Comparison of ENCODE assay signal across 8 cellular contexts in the genomic region with DNA sequence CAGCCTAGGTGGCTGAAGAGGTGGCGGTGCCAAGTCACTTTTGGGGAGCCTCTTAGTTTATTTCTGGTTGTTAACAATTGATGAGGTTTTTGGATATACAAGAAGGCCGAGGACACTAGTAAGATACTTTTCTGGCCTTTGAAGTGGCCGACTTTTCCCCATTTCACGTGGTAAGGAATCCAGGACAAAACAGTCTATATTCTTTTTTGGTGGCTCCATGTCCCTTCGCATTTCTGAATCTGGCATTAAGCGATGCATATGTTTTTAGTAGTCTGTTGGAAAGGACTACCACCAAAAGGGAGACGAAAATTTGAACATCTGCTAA. TPM values are rescaled to one million over a fixed set of nuclear protein-coding genes. Genes with fewer than 3 reads are reported as not detected.
A peak's percentile ranks its signal among the peaks of the same experiment; 100 is the strongest.
DNase-seq lines count a peak whose midpoint lies in the region; ATAC-seq and TF ChIP-seq lines count a peak whose summit lies in the region.

No MANE protein-coding gene starts in this region.

- WGBS in neuronal stem cell (ENCODE audit: extremely low coverage in 2 of 2, insufficient read length in 2 of 2, insufficient replicate concordance in 1 of 2), 2 donors: no CpG with 5 or more reads among the region's 7 CpGs

- H3K4me1 Mint-ChIP-seq in CD14-positive monocyte: peaks cover 27% of the 10 kb centered on the region

- peak overlapping the region; percentile 96 for H3K18ac ChIP-seq in neuronal stem cell (ENCODE audit: low read length)

- peaks cover 9% of the 10 kb centered on the region for H3K79me1 ChIP-seq in neuronal stem cell (ENCODE audit: low read depth, low read length)

- H3K9me3 Mint-ChIP-seq in CD14-positive monocyte: peaks cover 0 to 3% (median 0%) of the 10 kb centered on the region in 7 donors

- H4K8ac ChIP-seq in neuronal stem cell (ENCODE audit: low read depth, low read length): no peak overlapping the region

- DNase-seq in CD14-positive monocyte (ENCODE audit: low spot score): no peak
- no peak for DNase-seq in MM.1S
- DNase-seq in effector memory CD4-positive, alpha-beta T cell: no peak
- no peak for DNase-seq in neuronal stem cell (ENCODE audit: low spot score)
- DNase-seq in DMS 273 (lab: John Stamatoyannopoulos, UW; ENCODE audit: unreplicated experiment): no peak
- no peak for DNase-seq in H4 (ENCODE audit: low spot score)
- no peak for DNase-seq in SW480 (ENCODE audit: low spot score)

- no peak overlapping the region for H4K91ac ChIP-seq in neuronal stem cell (ENCODE audit: low read depth, low read length, poor library complexity)

- H3K27ac ChIP-seq in MM.1S (ENCODE audit: low read length) (no peak overlapping the region), neuronal stem cell (replicated peaks; ENCODE audit: low read length) (no peak overlapping the region)
- peak overlapping the region; percentile 59 for H3K27ac ChIP-seq in effector memory CD4-positive, alpha-beta T cell (ENCODE audit: insufficient read depth, low read length, poor library complexity, severe bottlenecking)

- H3K4me1 ChIP-seq in MM.1S (ENCODE audit: low read length) (peaks cover 11% of the 10 kb centered on the region), neuronal stem cell (ENCODE audit: control insufficient read depth in 2 of 2, insufficient read depth in 1 of 2, low read depth in 1 of 2, low read length in 2 of 2) (peaks cover 3 to 23% of the 10 kb centered on the region in 2 donors)
- H3K4me1 ChIP-seq in effector memory CD4-positive, alpha-beta T cell (ENCODE audit: control insufficient read depth, insufficient read depth, low read length, poor library complexity, severe bottlenecking): peaks cover 5% of the 10 kb centered on the region

- no peak overlapping the region for H3K4ac ChIP-seq in neuronal stem cell (ENCODE audit: low read length)

- no peak for ATAC-seq in GM19324 (IDR thresholded peaks at IDR 0.05; ENCODE audit: low FRiP score, unreplicated experiment)

- peak overlapping the region; percentile 29; the same call in 1 of the 2 replicates for H3K4me3 ChIP-seq in MM.1S (ENCODE audit: low read length)
- H3K4me3 ChIP-seq in effector memory CD4-positive, alpha-beta T cell (ENCODE audit: insufficient read depth, low read depth, low read length, poor library complexity, severe bottlenecking): peak overlapping the region; percentile 44
- H3K4me3 ChIP-seq in neuronal stem cell (ENCODE audit: low read length in 2 of 2): peak overlapping the region; percentile 85 to 95

- peak overlapping the region; percentile 73 to 86 for H3K4me3 Mint-ChIP-seq in CD14-positive monocyte

- H3K4me2 ChIP-seq in MM.1S (ENCODE audit: low read depth, low read length) (peak overlapping the region; percentile 57), neuronal stem cell (ENCODE audit: insufficient read depth, low read length, poor library complexity, severe bottlenecking) (peak overlapping the region; percentile 89)

- H2BK12ac ChIP-seq in neuronal stem cell (ENCODE audit: low read length): no peak overlapping the region

- H2AFZ ChIP-seq in MM.1S (ENCODE audit: low read length): no peak overlapping the region
- H2AFZ ChIP-seq in neuronal stem cell (ENCODE audit: low read length): peak overlapping the region; percentile 82

- H4K20me1 ChIP-seq in MM.1S (ENCODE audit: insufficient read depth, low read length): no peaks in the 10 kb centered on the region

- peaks cover 5% of the 10 kb centered on the region for H3K36me3 ChIP-seq in MM.1S (replicated peaks; ENCODE audit: insufficient read depth, low read length)
- H3K36me3 ChIP-seq in effector memory CD4-positive, alpha-beta T cell (ENCODE audit: control insufficient read depth, insufficient read depth, low read length): peaks cover 5% of the 10 kb centered on the region
- H3K36me3 ChIP-seq in neuronal stem cell (replicated peaks in 1 of 2; ENCODE audit: control insufficient read depth in 2 of 2, insufficient read depth in 2 of 2, low read length in 2 of 2): peaks cover 8 to 46% of the 10 kb centered on the region in 2 donors

- peaks cover 4% of the 10 kb centered on the region; the same call in 1 of the 2 replicates for H3F3A ChIP-seq in MM.1S (ENCODE audit: insufficient read depth, low read length)

- no peaks in the 10 kb centered on the region for H3K9me2 ChIP-seq in MM.1S (replicated peaks; ENCODE audit: insufficient read depth, low read length)

- no peaks in the 10 kb centered on the region for H3K27me3 Mint-ChIP-seq in CD14-positive monocyte (ENCODE audit: low read depth in 3 of 3)

- H3K23ac ChIP-seq in neuronal stem cell (ENCODE audit: low read depth, low read length, poor library complexity): peak overlapping the region; percentile 73

- H3K27me3 ChIP-seq in MM.1S (replicated peaks; ENCODE audit: insufficient read depth, low read length) (peaks cover 5% of the 10 kb centered on the region; the same call in 1 of the 2 replicates), neuronal stem cell (ENCODE audit: control insufficient read depth in 3 of 3, insufficient read depth in 3 of 3, low read depth in 1 of 3, low read length in 3 of 3) (no peaks in the 10 kb centered on the region)
- H3K27me3 ChIP-seq in effector memory CD4-positive, alpha-beta T cell (replicated peaks; ENCODE audit: control insufficient read depth, insufficient read depth, low read length, poor library complexity, severe bottlenecking): no peaks in the 10 kb centered on the region

- TF ChIP-seq CTCF in CD14-positive monocyte (IDR thresholded peaks at IDR 0.05) (no peak), MM.1S (IDR thresholded peaks at IDR 0.05; ENCODE audit: low read length) (no peak)

- H3K27ac Mint-ChIP-seq in CD14-positive monocyte: peak overlapping the region in 3 of 7 donors; percentile 18 to 53 (median 50)

- H2AK5ac ChIP-seq in neuronal stem cell (ENCODE audit: low read depth, low read length): peak overlapping the region; percentile 28

- H3K36me3 Mint-ChIP-seq in CD14-positive monocyte: peaks cover 20 to 37% of the 10 kb centered on the region in 2 donors

- H2BK15ac ChIP-seq in neuronal stem cell (ENCODE audit: low read length): no peak overlapping the region

- H3K9ac ChIP-seq in MM.1S (ENCODE audit: low read length): no peak overlapping the region
- no peak overlapping the region for H3K9ac ChIP-seq in neuronal stem cell (ENCODE audit: low read depth, low read length, poor library complexity)

- H2BK5ac ChIP-seq in neuronal stem cell (ENCODE audit: low read length): peak overlapping the region; percentile 75

- intact Hi-C loops in CD14-positive monocyte (cut with micrococcal nuclease): loop anchor here in 1 of 2 donors (10.0 kb wide), 3 partner anchors 689 to 1909 kb away; a partner anchor contains a TSS

- no peak overlapping the region for H3K14ac ChIP-seq in neuronal stem cell (ENCODE audit: low read length)

- H3K9me3 ChIP-seq in MM.1S (replicated peaks; ENCODE audit: insufficient read depth, low read length): no peaks in the 10 kb centered on the region
- no peaks in the 10 kb centered on the region for H3K9me3 ChIP-seq in effector memory CD4-positive, alpha-beta T cell (ENCODE audit: control insufficient read depth, low read length)
- no peaks in the 10 kb centered on the region for H3K9me3 ChIP-seq in neuronal stem cell (replicated peaks in 1 of 2; ENCODE audit: control insufficient read depth in 2 of 2, insufficient read depth in 1 of 2, low read depth in 1 of 2, low read length in 2 of 2)

- H3K79me2 ChIP-seq in MM.1S (ENCODE audit: low read length): peaks cover 43% of the 10 kb centered on the region

- no peak overlapping the region for H2BK120ac ChIP-seq in neuronal stem cell (ENCODE audit: low read depth, low read length)

RNA-seq across cellular contexts. Expression of a gene that starts 1.4 kb away (rescaled TPM):
- polyA plus RNA-seq in CD14-positive monocyte: 1 to 10 TPM; 4.9 to 7.5 TPM
- 43.4 TPM for polyA plus RNA-seq in neuronal stem cell (2013, experiment 1 of 2)
- polyA plus RNA-seq in neuronal stem cell (2013, experiment 2 of 2): 44.9 TPM
- 7.9 TPM in 2 replicates for total RNA-seq in H4 (2014; rRNA removed; shearing (Covaris generic))

RNA-seq across cellular contexts. Expression of a gene that starts 10.0 kb away (rescaled TPM):
- polyA plus RNA-seq in CD14-positive monocyte: under 1 TPM in 1 of 2 donors, not detected in 1; 0.04 TPM
- 57.0 TPM for polyA plus RNA-seq in neuronal stem cell (2013, experiment 1 of 2)
- 57.0 TPM for polyA plus RNA-seq in neuronal stem cell (2013, experiment 2 of 2)
- total RNA-seq in H4 (2014; rRNA removed; shearing (Covaris generic)): 0.18 and 0.33 TPM in 2 replicates

Comparison
In these comparisons a context has a peak if more than half of its experiments do, and no peak if none do; other contexts are left out.
1. H3K4me3 ChIP-seq: peak in every context shown above with its lines; median percentile 90 in neuronal stem cell; 44 in effector memory CD4-positive, alpha-beta T cell; 29 in MM.1S.